In the genomic region with DNA sequence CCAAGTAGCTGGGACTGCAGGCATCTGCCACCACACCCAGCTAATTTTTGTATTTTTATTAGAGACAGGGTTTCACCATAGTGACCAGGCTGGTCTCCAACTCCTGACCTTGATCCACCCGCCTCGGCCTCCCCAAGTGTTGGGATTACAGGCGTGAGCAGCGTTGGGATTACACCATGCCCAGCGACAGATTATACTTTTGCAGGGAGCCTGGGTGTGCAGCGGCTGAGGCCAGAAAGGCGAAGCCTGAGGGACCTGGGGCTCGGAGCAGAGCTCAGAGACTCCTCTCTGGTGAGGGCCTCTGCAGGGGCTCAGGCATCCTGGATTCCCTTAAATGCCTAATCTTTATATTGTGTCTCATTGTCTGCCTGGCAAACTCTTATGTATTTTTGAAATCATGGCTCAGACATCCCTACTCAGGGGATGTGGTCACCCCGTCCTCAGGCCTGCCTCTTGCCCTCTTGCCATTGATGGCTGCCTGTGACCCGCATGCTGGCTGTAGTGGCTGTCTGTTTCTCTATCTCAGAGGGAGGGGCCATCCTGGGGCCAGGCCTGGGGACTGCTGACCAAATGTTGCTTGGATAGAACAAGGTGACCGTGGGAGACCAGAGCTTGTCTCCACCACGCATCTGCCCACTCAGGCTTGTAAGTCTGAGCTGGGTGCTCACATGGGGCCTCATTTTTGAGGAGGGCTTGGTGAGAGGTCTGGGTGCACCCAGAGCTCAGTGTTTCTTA, we compare ENCODE assay signal across 23 cellular contexts.
"Had no signal": no experiment of that assay in that cellular context is flagged by ENCODE, and none has a peak within 500 bp of the region (broad histone marks: within the 10 kb centered on the region; RNA-seq: fewer than 3 reads in every experiment).

No MANE protein-coding gene starts in this region.

- H3K27me3 ChIP-seq: breast epithelium, colonic mucosa, ovary, right atrium auricular region, transverse colon, vagina had no signal

- H3K36me3 ChIP-seq: breast epithelium, colonic mucosa, neutrophil, ovary had no signal

- H3K36me3 Mint-ChIP-seq: activated naive CD8-positive, alpha-beta T cell treated with anti-CD3 and anti-CD28 coated beads for 36 hours had no signal

- H3K9me3 ChIP-seq: breast epithelium, colonic mucosa, mucosa of descending colon, neutrophil, ovary, psoas muscle, right atrium auricular region, transverse colon, vagina had no signal

- H3K27ac ChIP-seq: breast epithelium, colonic mucosa, epithelial cell of prostate, heart left ventricle, neutrophil, ovary, psoas muscle, transverse colon, vagina had no signal

- H3K27ac Mint-ChIP-seq: activated CD8-positive, alpha-beta T cell treated with anti-CD3 and anti-CD28 coated beads, Interleukin-2, amount 10 ng/mL, durations not matched to agents 7 days and 5 days; activated naive CD8-positive, alpha-beta T cell treated with anti-CD3 and anti-CD28 coated beads for 36 hours; activated T-helper 1 cell treated with anti-CD3 and anti-CD28 coated beads, Interleukin-12 subunit alpha, Interleukin-12 subunit beta, Interleukin-2, Interleukin-4 antibody, amounts not matched to agents 30 ng/mL and 10 ng/mL and 1 ng/mL, durations not matched to agents 14 hours and 24 hours and 36 hours; naive B cell; stimulated activated naive CD8-positive, alpha-beta T cell treated with anti-CD3 and anti-CD28 coated beads, Interleukin-15, Interleukin-2, amounts not matched to agents 100 ng/mL and 50 ng/mL, for 24 hours had no signal

- H3K9me3 Mint-ChIP-seq: central memory CD8-positive, alpha-beta T cell had no signal

- ATAC-seq: activated CD4-positive, CD25-positive, alpha-beta regulatory T cell treated with anti-CD3 and anti-CD28 coated beads, Interleukin-2, amount 50 U/mL, for 24 hours; activated CD8-positive, alpha-beta T cell treated with anti-CD3 and anti-CD28 coated beads, Interleukin-2, amount 10 ng/mL, durations not matched to agents 7 days and 5 days; heart left ventricle; left colon; mucosa of descending colon; psoas muscle had no signal

- H3K27me3 Mint-ChIP-seq: central memory CD8-positive, alpha-beta T cell had no signal

- DNase-seq: activated CD4-positive, alpha-beta T cell treated with anti-CD3 and anti-CD28 coated beads, Interleukin-2, amount 50 U/mL, for 1 hour; activated CD8-positive, alpha-beta T cell treated with anti-CD3 and anti-CD28 coated beads, Interleukin-2, amount 10 ng/mL, durations not matched to agents 7 days and 5 days; activated naive CD4-positive, alpha-beta T cell treated with Interleukin-2 at 50 U/mL for 16 hours; activated naive CD8-positive, alpha-beta T cell treated with anti-CD3 and anti-CD28 coated beads for 36 hours; colonic mucosa; heart left ventricle; left colon; mesendoderm; mucosa of descending colon; naive B cell; psoas muscle; stimulated activated CD4-positive, alpha-beta T cell treated with anti-CD3 and anti-CD28 coated beads, Interleukin-1b, Interleukin-23, amount 100 ng/mL, for 48 hours; transverse colon had no signal

- H3K4me3 Mint-ChIP-seq: activated CD8-positive, alpha-beta T cell treated with anti-CD3 and anti-CD28 coated beads, Interleukin-2, amount 10 ng/mL, durations not matched to agents 7 days and 5 days; activated naive CD8-positive, alpha-beta T cell treated with anti-CD3 and anti-CD28 coated beads for 36 hours; activated T-helper 1 cell treated with anti-CD3 and anti-CD28 coated beads, Interleukin-12 subunit alpha, Interleukin-12 subunit beta, Interleukin-2, Interleukin-4 antibody, amounts not matched to agents 30 ng/mL and 10 ng/mL and 1 ng/mL, durations not matched to agents 14 hours and 24 hours and 36 hours; central memory CD8-positive, alpha-beta T cell; naive B cell; stimulated activated naive CD8-positive, alpha-beta T cell treated with anti-CD3 and anti-CD28 coated beads, Interleukin-15, Interleukin-2, amounts not matched to agents 100 ng/mL and 50 ng/mL, for 24 hours had no signal

- H3K4me1 ChIP-seq: breast epithelium, colonic mucosa had no signal

- H3K4me3 ChIP-seq: breast epithelium, colonic mucosa, heart left ventricle, mucosa of descending colon, ovary, psoas muscle, right atrium auricular region, transverse colon, vagina had no signal

- H3K4me1 Mint-ChIP-seq: activated naive CD8-positive, alpha-beta T cell treated with anti-CD3 and anti-CD28 coated beads for 36 hours; central memory CD8-positive, alpha-beta T cell had no signal
